In genomic region chr6:135851442-135852271, GRCh38 we compare ENCODE assay signal across 8 cellular contexts. TPM values are rescaled to one million over a fixed set of nuclear protein-coding genes. Genes with fewer than 3 reads are reported as not detected.
A peak's percentile ranks its signal among the peaks of the same experiment; 100 is the strongest.
DNase-seq lines count a peak whose midpoint lies in the region; ATAC-seq and TF ChIP-seq lines count a peak whose summit lies in the region.

Gene PDE7B, plus strand, starts transcription at chr6:135851701.

- H3K9me3 ChIP-seq in gastrocnemius medialis: no peaks in the 10 kb centered on the region

- H3K4me1 ChIP-seq in gastrocnemius medialis: peaks cover 14 to 28% of the 10 kb centered on the region in 2 donors

- H3K27ac ChIP-seq in gastrocnemius medialis: peak within 1 kb of the TSS; percentile 65 to 87 (median 74)

- H3K27ac Mint-ChIP-seq in T-helper 2 cell treated with Interferon-gamma antibody and Interleukin-4, amounts not matched to agents 5 μg/mL and 100 μg/mL, for 36 hours: peak within 1 kb of the TSS; percentile 85

- H3K27me3 Mint-ChIP-seq in T-helper 2 cell treated with Interferon-gamma antibody and Interleukin-4, amounts not matched to agents 5 μg/mL and 100 μg/mL, for 36 hours (ENCODE audit: low read depth): no peaks in the 10 kb centered on the region

- peak; percentile 65 for DNase-seq in DMS53 treated with DMSO at 0.1 percent for 48 hours (lab: John Stamatoyannopoulos, UW; ENCODE audit: unreplicated experiment)
- peak; percentile 90 for DNase-seq in HT1080 (ENCODE audit: low read depth)
- peak; percentile 82 for DNase-seq in T-helper 2 cell treated with Interferon-gamma antibody and Interleukin-4, amounts not matched to agents 5 μg/mL and 100 μg/mL, for 36 hours (ENCODE audit: low spot score)
- DNase-seq in cardiac fibroblast (ENCODE audit: low read depth in 2 of 2): peak; percentile 98 to 99
- DNase-seq in iPS-NIHi7 (ENCODE audit: extremely low spot score): peak; percentile 83
- DNase-seq in gastrocnemius medialis: peak; percentile 78 to 85

- TF ChIP-seq POLR2A in gastrocnemius medialis (IDR thresholded peaks at IDR 0.05): peak; percentile 73 to 87

- no peaks in the 10 kb centered on the region for H3K9me3 Mint-ChIP-seq in T-helper 2 cell treated with Interferon-gamma antibody and Interleukin-4, amounts not matched to agents 5 μg/mL and 100 μg/mL, for 36 hours

- peaks cover 30% of the 10 kb centered on the region for H3K36me3 Mint-ChIP-seq in T-helper 2 cell treated with Interferon-gamma antibody and Interleukin-4, amounts not matched to agents 5 μg/mL and 100 μg/mL, for 36 hours (ENCODE audit: low read depth)

- intact Hi-C loops in gastrocnemius medialis (cut with DNase I; ENCODE audit: low total_unique reads): loop anchor here (2.0 kb wide), 1 partner anchor 71 kb away; no protein-coding TSS in a partner anchor

- H3K27me3 ChIP-seq in gastrocnemius medialis: no peaks in the 10 kb centered on the region

- H3K4me3 Mint-ChIP-seq in T-helper 2 cell treated with Interferon-gamma antibody and Interleukin-4, amounts not matched to agents 5 μg/mL and 100 μg/mL, for 36 hours: peak within 1 kb of the TSS; percentile 92

- ATAC-seq in GM21515 (IDR thresholded peaks at IDR 0.05; ENCODE audit: unreplicated experiment): peak; percentile 74
- peak; percentile 91 to 92 for ATAC-seq in gastrocnemius medialis
- ATAC-seq in GM19324 (IDR thresholded peaks at IDR 0.05; ENCODE audit: low FRiP score, unreplicated experiment): no peak

- in situ Hi-C loops in gastrocnemius medialis (cut with MboI; ENCODE audit: low sequenced_read_pairs in 4 of 4): no loop called here

- TF ChIP-seq CTCF in cardiac fibroblast (IDR thresholded peaks at IDR 0.05; ENCODE audit: low read depth, low read length): no peak
- no peak for TF ChIP-seq CTCF in gastrocnemius medialis (IDR thresholded peaks at IDR 0.05 in 4 of 5, conservative IDR thresholded peaks at IDR 0.05 in 1 of 5)

- H3K4me3 ChIP-seq in cardiac fibroblast (replicated peaks in 1 of 2; ENCODE audit: low read depth in 2 of 2, low read length in 2 of 2) (peak within 1 kb of the TSS; percentile 48 to 60), gastrocnemius medialis (peak within 1 kb of the TSS; percentile 45 to 59 (median 53))

- H3K36me3 ChIP-seq in gastrocnemius medialis: no peaks in the 10 kb centered on the region

- H3K4me1 Mint-ChIP-seq in T-helper 2 cell treated with Interferon-gamma antibody and Interleukin-4, amounts not matched to agents 5 μg/mL and 100 μg/mL, for 36 hours (ENCODE audit: low read depth): peaks cover 34% of the 10 kb centered on the region

RNA-seq across cellular contexts. Expression of gene PDE7B, which starts in this region (rescaled TPM):
- total RNA-seq in HT1080 (2014; rRNA removed; shearing (Covaris generic)): 0.47 and 1.3 TPM in 2 replicates
- 2.2 and 2.5 TPM in 2 replicates for polyA plus RNA-seq in HT1080 (2015; cell fraction: cytosol; rRNA removed)
- 2.7 and 2.9 TPM in 2 replicates for polyA plus RNA-seq in HT1080 (2015; cell fraction: nucleus; rRNA removed)
- 1 to 10 TPM; 2.2 to 3.6 (median 2.7) TPM for total RNA-seq in gastrocnemius medialis
